Comparison of ENCODE assay signal across 10 cellular contexts in genomic region chr14:83207550-83207949, GRCh38.
"Had no signal": no experiment of that assay in that cellular context is flagged by ENCODE, and none has a peak within 500 bp of the region (broad histone marks: within the 10 kb centered on the region; RNA-seq: fewer than 3 reads in every experiment).

No MANE protein-coding gene starts in this region.

- H3K4me1 ChIP-seq: HAP-1 had no signal

- DNase-seq: GOT3, H7, HFFc6, IMR-90, KG1 had no signal

- FAIRE-seq: HepG2, K562 had no signal

- H3K9me3 ChIP-seq: HAP-1 had no signal

- H3K27ac ChIP-seq: HL-60 had no signal

- ATAC-seq: HCT116, HepG2, K562 had no signal

- H3K4me3 ChIP-seq: HAP-1, K562 had no signal

- H3K36me3 ChIP-seq: HAP-1 had no signal
